Comparison of ENCODE assay signal across 8 cellular contexts in genomic region chr3:168061332-168061996, GRCh38. TPM values are rescaled to one million over a fixed set of nuclear protein-coding genes. Genes with fewer than 3 reads are reported as not detected.
DNase-seq lines count a peak whose midpoint lies in the region; ATAC-seq and TF ChIP-seq lines count a peak whose summit lies in the region.

No MANE protein-coding gene starts in this region.

- BruUV-seq in MCF 10A (replicated peaks; lab: Mats Ljungman, UMichigan), result no TSS peak

- no peaks in the 10 kb centered on the region for H3K36me3 ChIP-seq in Peyer's patch

- H3K4me1 ChIP-seq in Peyer's patch, result peaks cover 0 to 18% (median 0%) of the 10 kb centered on the region in 4 donors

- no peak overlapping the region for H3K4me3 Mint-ChIP-seq in MCF 10A (ENCODE audit: unreplicated experiment)

- no peaks in the 10 kb centered on the region for H3K9me3 Mint-ChIP-seq in MCF 10A (ENCODE audit: unreplicated experiment)

- no peak overlapping the region for H3K27ac Mint-ChIP-seq in MCF 10A (ENCODE audit: low read depth, unreplicated experiment)

- TF ChIP-seq POLR2A in Peyer's patch (IDR thresholded peaks at IDR 0.05), result no peak

- TF ChIP-seq CTCF in Peyer's patch (IDR thresholded peaks at IDR 0.05), result no peak
- TF ChIP-seq CTCF in MCF 10A (IDR thresholded peaks at IDR 0.05; ENCODE audit: unreplicated experiment), result no peak
- no peak for TF ChIP-seq CTCF in foreskin fibroblast (IDR thresholded peaks at IDR 0.05; ENCODE audit: low read depth, low read length)

- CTCF ChIA-PET in MCF 10A (lab: Yijun Ruan, JAX), result interaction anchor here (0.7 to 4.4 kb wide), 9 partner anchors 10 to 105 kb away, joined by 4 to 30 read pairs (median 5); partner anchors contain the start of gene GOLIM4

- no peak overlapping the region for H3K4me3 ChIP-seq in Peyer's patch
- no peak overlapping the region for H3K4me3 ChIP-seq in foreskin fibroblast (ENCODE audit: low read depth in 1 of 2, low read length in 2 of 2)

- peak; percentile 14 for DNase-seq in Daoy (ENCODE audit: low read depth)
- peak; percentile 11 for DNase-seq in cerebellar cortex (ENCODE audit: low spot score)
- no peak for DNase-seq in Peyer's patch
- no peak for DNase-seq in stimulated activated CD4-positive, alpha-beta T cell treated with anti-CD3 and anti-CD28 coated beads, Interleukin-1b, Interleukin-23, amount 100 ng/mL, for 48 hours
- DNase-seq in MCF 10A (ENCODE audit: unreplicated experiment), result no peak
- no peak for DNase-seq in foreskin fibroblast

- no peak overlapping the region for H3K27ac ChIP-seq in Peyer's patch

- H3K4me1 Mint-ChIP-seq in MCF 10A (ENCODE audit: insufficient read depth, unreplicated experiment), result peaks cover 20% of the 10 kb centered on the region

- H3K27me3 Mint-ChIP-seq in MCF 10A (ENCODE audit: insufficient read depth, unreplicated experiment), result no peaks in the 10 kb centered on the region

- POLR2A ChIA-PET in MCF 10A (lab: Yijun Ruan, JAX), result interaction anchor here (0.6 to 3.5 kb wide), 5 partner anchors 9 to 49 kb away, joined by 3 to 19 read pairs (median 4); no protein-coding TSS in a partner anchor

- no peaks in the 10 kb centered on the region for H3K27me3 ChIP-seq in Peyer's patch

- no peaks in the 10 kb centered on the region for H3K36me3 Mint-ChIP-seq in MCF 10A (ENCODE audit: insufficient read depth, unreplicated experiment)

- intact Hi-C loops in MCF 10A (cut with micrococcal nuclease), result no loop called here

- ATAC-seq in GM19463 (IDR thresholded peaks at IDR 0.05; ENCODE audit: unreplicated experiment) (peak; percentile 82), HG03175 (IDR thresholded peaks at IDR 0.05; ENCODE audit: unreplicated experiment) (peak; percentile 94)

- no peaks in the 10 kb centered on the region for H3K9me3 ChIP-seq in Peyer's patch

RNA-seq across cellular contexts. Expression of gene GOLIM4, which starts 34.3 kb away (rescaled TPM):
- 36.0 and 40.1 TPM in 2 replicates for total RNA-seq in Daoy (2014; rRNA removed; shearing (Covaris generic))
- total RNA-seq in Peyer's patch, result 100 to 1,000 TPM; 102 to 186 (median 139) TPM
- 21.5 and 25.8 TPM in 2 replicates for total RNA-seq in MCF 10A (2022)

Comparison
In these comparisons a context has a peak if more than half of its experiments do, and no peak if none do; other contexts are left out.
1. DNase-seq: peak in Daoy (single experiment) and cerebellar cortex (single experiment); none in Peyer's patch (0 of 3), stimulated activated CD4-positive, alpha-beta T cell treated with anti-CD3 and anti-CD28 coated beads, Interleukin-1b, Interleukin-23, amount 100 ng/mL, for 48 hours (single experiment), MCF 10A (single experiment) and foreskin fibroblast (0 of 2).